ENCODE assay signal across 1 cellular context in the genomic region with DNA sequence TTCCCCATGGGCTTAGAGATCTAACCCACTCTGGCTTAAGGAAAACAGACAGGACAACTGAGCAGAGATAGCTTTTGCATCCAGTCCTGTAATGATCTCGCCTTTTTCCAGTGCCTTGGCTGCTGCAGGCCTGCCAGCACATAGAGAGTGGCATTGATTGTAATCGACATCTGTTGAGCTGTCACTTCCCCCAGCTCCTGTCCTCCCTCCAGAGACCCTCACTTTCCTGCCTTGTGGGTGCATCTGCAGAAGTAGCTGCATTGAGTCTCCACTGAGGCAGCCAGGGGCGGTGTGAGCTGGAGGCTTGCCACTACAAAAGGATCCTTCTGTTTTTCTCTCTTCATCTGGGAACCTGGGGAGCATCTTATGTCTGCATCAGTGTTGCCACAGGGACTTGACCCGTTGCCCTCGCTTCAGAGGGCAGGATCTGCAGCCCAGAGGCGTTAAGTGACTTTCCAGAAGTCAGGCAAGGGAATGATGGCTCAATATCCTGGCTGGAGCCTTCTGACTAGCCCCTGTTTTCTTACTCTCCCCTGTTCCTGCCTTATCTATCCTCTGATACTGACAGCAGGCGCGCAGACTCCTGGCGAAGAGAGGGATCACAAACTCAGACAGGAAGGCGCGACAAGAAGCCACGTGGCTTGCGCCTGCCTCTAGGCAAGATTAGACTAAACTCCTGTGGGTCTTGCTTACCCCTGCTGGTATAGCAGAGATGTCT.
TF ChIP-seq lines count a peak whose summit lies in the region.

No MANE protein-coding gene starts in this region.

TF ChIP-seq in IMR-90, 13 proteins besides CTCF, POLR2A, EP300 and RAD21:
- no peak for TF ChIP-seq NFE2L2 (IDR thresholded peaks at IDR 0.05; ENCODE audit: low read depth, low read length)
- TF ChIP-seq CHD1 (IDR thresholded peaks at IDR 0.05; ENCODE audit: low read depth, low read length) = no peak
